8 cellular contexts compared by ENCODE assay signal in genomic region chrX:77894921-77895886, GRCh38. TPM values are rescaled to one million over a fixed set of nuclear protein-coding genes. Genes with fewer than 3 reads are reported as not detected.
DNase-seq lines count a peak whose midpoint lies in the region; ATAC-seq and TF ChIP-seq lines count a peak whose summit lies in the region.

Gene MAGT1, minus strand, starts transcription at chrX:77895435. Its CDS starts 25 bp downstream, at chrX:77895410.

- POLR2A ChIA-PET in activated CD4-positive, alpha-beta memory T cell treated with anti-CD3 and anti-CD28 coated beads for 36 hours (lab: Charles Lee) = no interaction called here

- H3K4me1 Mint-ChIP-seq in activated CD4-positive, alpha-beta memory T cell treated with anti-CD3 and anti-CD28 coated beads for 36 hours (ENCODE audit: low read depth) = peaks cover 25% of the 10 kb centered on the region

- TF ChIP-seq CTCF in dorsolateral prefrontal cortex (IDR thresholded peaks at IDR 0.05 in 54 of 56, conservative IDR thresholded peaks at IDR 0.05 in 2 of 56; ENCODE audit: low read depth in 1 of 56, partially characterized antibody in 56 of 56) (peak in 9 of 56 donors; percentile 4 to 36 (median 15)), liver (IDR thresholded peaks at IDR 0.05; ENCODE audit: low read depth, low read length, missing input control) (no peak)

- peak within 1 kb of the TSS; percentile 64 to 99 for H3K9ac ChIP-seq in liver (ENCODE audit: low read depth in 1 of 2, low read length in 2 of 2)

- H3K27ac ChIP-seq in dorsolateral prefrontal cortex (peak within 1 kb of the TSS; percentile 64 to 99 (median 94)), liver (ENCODE audit: low read depth in 1 of 2, low read length in 2 of 2) (peak within 1 kb of the TSS; percentile 94 to 95)

- H3K4me3 ChIP-seq in dorsolateral prefrontal cortex (peak within 1 kb of the TSS; percentile 45 to 83 (median 68)), liver (ENCODE audit: low read depth in 1 of 3, low read length in 3 of 3) (peak within 1 kb of the TSS; percentile 51 to 94 (median 58))

- under 1% methylated on average over 49 of the region's 49 CpGs for WGBS in liver

- CTCF ChIA-PET in activated CD4-positive, alpha-beta memory T cell treated with anti-CD3 and anti-CD28 coated beads for 36 hours (lab: Charles Lee) = interaction anchor here (0.6 kb wide), 1 partner anchor 130 kb away, joined by 3 read pairs; no protein-coding TSS in a partner anchor

- H3K36me3 ChIP-seq in liver (ENCODE audit: control insufficient read depth in 4 of 4, insufficient read depth in 3 of 4, low read depth in 1 of 4, low read length in 3 of 4) = no peaks in the 10 kb centered on the region

- peak; percentile 98 for DNase-seq in CD1c-positive myeloid dendritic cell (ENCODE audit: extremely low spot score)
- peak; percentile 95 for DNase-seq in NCI-H82 treated with DMSO at 0.1 percent for 48 hours (lab: John Stamatoyannopoulos, UW; ENCODE audit: unreplicated experiment)
- peak; percentile 93 for DNase-seq in activated CD4-positive, alpha-beta memory T cell treated with anti-CD3 and anti-CD28 coated beads for 36 hours
- peak; percentile 68 to 93 (median 89) for DNase-seq in dorsolateral prefrontal cortex
- DNase-seq in stimulated activated CD4-positive, alpha-beta T cell treated with anti-CD3 and anti-CD28 coated beads, Interleukin-4, amount 100 ng/mL, for 24 hours = peak; percentile 91

- H3K4me1 ChIP-seq in liver (ENCODE audit: control insufficient read depth in 4 of 4, insufficient read depth in 4 of 4, low read length in 3 of 4) = peaks cover 3 to 7% (median 6%) of the 10 kb centered on the region in 4 donors

- H3K27ac Mint-ChIP-seq in activated CD4-positive, alpha-beta memory T cell treated with anti-CD3 and anti-CD28 coated beads for 36 hours = peak within 1 kb of the TSS; percentile 97

- H3K27me3 Mint-ChIP-seq in activated CD4-positive, alpha-beta memory T cell treated with anti-CD3 and anti-CD28 coated beads for 36 hours = no peaks in the 10 kb centered on the region

- intact Hi-C loops in activated CD4-positive, alpha-beta memory T cell treated with anti-CD3 and anti-CD28 coated beads for 36 hours (cut with micrococcal nuclease) = loop anchor here (1.0 to 10.0 kb wide), 6 partner anchors 109 to 1748 kb away; partner anchors contain the start of genes ATRX and PBDC1
- intact Hi-C loops in dorsolateral prefrontal cortex (cut with DNase I) = loop anchor here (5.0 to 10.0 kb wide), 2 partner anchors 108 to 110 kb away; partner anchors contain the start of gene ATRX (in 2 of the 2)

- peak within 1 kb of the TSS; percentile 98 for H3K4me3 Mint-ChIP-seq in activated CD4-positive, alpha-beta memory T cell treated with anti-CD3 and anti-CD28 coated beads for 36 hours

- peaks cover 0 to 30% (median 0%) of the 10 kb centered on the region in 45 donors for H3K27me3 ChIP-seq in dorsolateral prefrontal cortex
- no peaks in the 10 kb centered on the region for H3K27me3 ChIP-seq in liver (ENCODE audit: control insufficient read depth in 4 of 4, insufficient read depth in 4 of 4, low read length in 3 of 4)

- peak; percentile 87 for ATAC-seq in GM19438 (IDR thresholded peaks at IDR 0.05; ENCODE audit: low read depth, unreplicated experiment)
- ATAC-seq in HG03575 (IDR thresholded peaks at IDR 0.05; ENCODE audit: extremely low read depth, insufficient number of reproducible peaks, low FRiP score, unreplicated experiment) = peak; percentile 70

- peaks cover 7% of the 10 kb centered on the region for H3K36me3 Mint-ChIP-seq in activated CD4-positive, alpha-beta memory T cell treated with anti-CD3 and anti-CD28 coated beads for 36 hours

- no peaks in the 10 kb centered on the region for H3K9me3 ChIP-seq in liver (ENCODE audit: control insufficient read depth in 4 of 4, low read length in 3 of 4)

- TF ChIP-seq RAD21 in liver (IDR thresholded peaks at IDR 0.05) = no peak

- H3K9me3 Mint-ChIP-seq in activated CD4-positive, alpha-beta memory T cell treated with anti-CD3 and anti-CD28 coated beads for 36 hours = no peaks in the 10 kb centered on the region

TF ChIP-seq in liver, 16 proteins besides CTCF, POLR2A, EP300 and RAD21:
- TF ChIP-seq REST (IDR thresholded peaks at IDR 0.05) = peak; percentile 74
- TF ChIP-seq MAX (IDR thresholded peaks at IDR 0.05) = peak; percentile 19
- peak; percentile 10 for TF ChIP-seq ATF3 (IDR thresholded peaks at IDR 0.05)
- TF ChIP-seq HNF4G (IDR thresholded peaks at IDR 0.05) = no peak
- peak; percentile 83 for TF ChIP-seq TAF1 (conservative IDR thresholded peaks at IDR 0.05)
- no peak for TF ChIP-seq FOXA1 (IDR thresholded peaks at IDR 0.05)
- TF ChIP-seq GABPA (IDR thresholded peaks at IDR 0.05 in 1 of 2, conservative IDR thresholded peaks at IDR 0.05 in 1 of 2) = peak in 1 of 2 donors; percentile 19
- no peak for TF ChIP-seq NR2F2 (IDR thresholded peaks at IDR 0.05)
- TF ChIP-seq YY1 (IDR thresholded peaks at IDR 0.05) = peak; percentile 92
- TF ChIP-seq JUND (IDR thresholded peaks at IDR 0.05) = peak in 1 of 2 donors; percentile 59
- TF ChIP-seq ZBTB33 (IDR thresholded peaks at IDR 0.05) = peak; percentile 91
- TF ChIP-seq RXRA (IDR thresholded peaks at IDR 0.05) = no peak
- no peak for TF ChIP-seq EGR1 (IDR thresholded peaks at IDR 0.05; ENCODE audit: low read depth in 2 of 2)
- no peak for TF ChIP-seq HNF4A (conservative IDR thresholded peaks at IDR 0.05)
- no peak for TF ChIP-seq FOXA2 (IDR thresholded peaks at IDR 0.05)
- peak; percentile 54 for TF ChIP-seq SP1 (IDR thresholded peaks at IDR 0.05)

RNA-seq across cellular contexts. Expression of gene MAGT1, which starts in this region (rescaled TPM):
- 10 to 100 TPM; 40.5 to 44.7 TPM for total RNA-seq in activated CD4-positive, alpha-beta memory T cell treated with anti-CD3 and anti-CD28 coated beads for 36 hours
- 10 to 100 TPM; 11.8 to 58.6 (median 21.0) TPM for total RNA-seq in dorsolateral prefrontal cortex
- 100 to 1,000 TPM in 1 of 2 donors, 10 to 100 TPM in 1; 68.6 to 121 TPM for total RNA-seq in liver
- 10 to 100 TPM; 29.0 to 47.3 TPM for polyA plus RNA-seq in liver

Comparison
In these comparisons a context has a peak if more than half of its experiments do, and no peak if none do; other contexts are left out.
1. Peak in every context shown above with its lines: DNase-seq, ATAC-seq, H3K4me3 ChIP-seq and H3K27ac ChIP-seq.